18 cellular contexts compared by ENCODE assay signal in genomic region chr20:48459729-48460395, GRCh38.
"Had no signal": no experiment of that assay in that cellular context is flagged by ENCODE, and none has a peak within 500 bp of the region (broad histone marks: within the 10 kb centered on the region; RNA-seq: fewer than 3 reads in every experiment).

No MANE protein-coding gene starts in this region.

- H3K4me1 ChIP-seq: ascending aorta, breast epithelium had no signal

- H3K27me3 ChIP-seq: ascending aorta had no signal

- H3K4me3 ChIP-seq: ascending aorta, breast epithelium, left ventricle myocardium inferior, mucosa of descending colon, thoracic aorta had no signal

- H3K9me3 Mint-ChIP-seq: activated naive CD4-positive, alpha-beta T cell treated with anti-CD3 and anti-CD28 coated beads, Interleukin-2, amount 50 U/mL, for 24 hours; naive B cell; stimulated activated naive B cell treated with anti-CD40 and anti-IgM and Interleukin-4, amounts not matched to agents 10 μg/mL and 1 μg/mL and 100 μg/mL, for 72 hours had no signal

- H3K4me1 Mint-ChIP-seq: activated CD4-positive, alpha-beta T cell treated with anti-CD3 and anti-CD28 coated beads for 36 hours; activated naive CD4-positive, alpha-beta T cell treated with anti-CD3 and anti-CD28 coated beads, Interleukin-2, amount 50 U/mL, for 24 hours had no signal

- DNase-seq: activated CD4-positive, alpha-beta T cell treated with anti-CD3 and anti-CD28 coated beads for 36 hours; activated CD4-positive, alpha-beta T cell treated with anti-CD3 and anti-CD28 coated beads, Interleukin-2, amount 50 U/mL, for 48 hours; activated gamma-delta T cell; cortex of kidney; erythroblast; foreskin melanocyte; kidney; left ventricle myocardium inferior; mammary epithelial cell; mucosa of descending colon; naive B cell; stimulated activated naive B cell treated with anti-CD40 and anti-IgM and Interleukin-4, amounts not matched to agents 10 μg/mL and 1 μg/mL and 100 μg/mL, for 72 hours; T-helper 17 cell; WERI-Rb-1 had no signal

- H3K27ac Mint-ChIP-seq: activated CD4-positive, alpha-beta T cell treated with anti-CD3 and anti-CD28 coated beads for 36 hours; activated naive CD4-positive, alpha-beta T cell treated with anti-CD3 and anti-CD28 coated beads, Interleukin-2, amount 50 U/mL, for 24 hours; stimulated activated naive B cell treated with anti-CD40 and anti-IgM and Interleukin-4, amounts not matched to agents 10 μg/mL and 1 μg/mL and 100 μg/mL, for 72 hours; T-helper 17 cell had no signal

- H3K36me3 Mint-ChIP-seq: activated naive CD4-positive, alpha-beta T cell treated with anti-CD3 and anti-CD28 coated beads, Interleukin-2, amount 50 U/mL, for 24 hours; naive B cell; stimulated activated naive B cell treated with anti-CD40 and anti-IgM and Interleukin-4, amounts not matched to agents 10 μg/mL and 1 μg/mL and 100 μg/mL, for 72 hours had no signal

- H3K36me3 ChIP-seq: ascending aorta, breast epithelium, left ventricle myocardium inferior, thoracic aorta, WERI-Rb-1 had no signal

- H3K4me3 Mint-ChIP-seq: activated CD4-positive, alpha-beta T cell treated with anti-CD3 and anti-CD28 coated beads for 36 hours; activated naive CD4-positive, alpha-beta T cell treated with anti-CD3 and anti-CD28 coated beads, Interleukin-2, amount 50 U/mL, for 24 hours; stimulated activated naive B cell treated with anti-CD40 and anti-IgM and Interleukin-4, amounts not matched to agents 10 μg/mL and 1 μg/mL and 100 μg/mL, for 72 hours; T-helper 17 cell had no signal

- H3K27me3 Mint-ChIP-seq: activated naive CD4-positive, alpha-beta T cell treated with anti-CD3 and anti-CD28 coated beads, Interleukin-2, amount 50 U/mL, for 24 hours had no signal

- H3K27ac ChIP-seq: ascending aorta, breast epithelium, left ventricle myocardium inferior, thoracic aorta, WERI-Rb-1 had no signal

- H3K9me3 ChIP-seq: ascending aorta, breast epithelium, left ventricle myocardium inferior, mucosa of descending colon, thoracic aorta had no signal
